34 cellular contexts compared by ENCODE assay signal in the genomic region with DNA sequence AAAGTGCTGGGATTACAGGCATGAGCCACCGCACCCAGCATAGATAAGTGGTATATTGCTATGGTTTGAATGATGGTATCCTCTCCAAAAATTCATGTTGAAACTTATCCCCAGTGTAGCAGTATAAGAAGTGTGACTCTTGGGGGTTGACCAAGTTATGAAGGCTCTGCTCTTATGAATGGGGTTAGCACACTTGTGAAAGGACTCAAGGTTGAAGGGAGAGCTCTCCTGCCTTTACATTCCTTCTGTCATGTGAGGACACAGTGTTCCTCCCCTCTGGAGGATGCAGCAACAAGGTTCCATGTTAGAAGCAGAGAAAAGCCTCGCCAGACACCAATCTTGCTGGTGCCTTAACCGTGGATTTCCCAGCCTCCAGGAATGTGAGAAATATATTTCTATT.
"Had no signal": no experiment of that assay in that cellular context is flagged by ENCODE, and none has a peak within 500 bp of the region (broad histone marks: within the 10 kb centered on the region; RNA-seq: fewer than 3 reads in every experiment).

No MANE protein-coding gene starts in this region.

- DNase-seq: activated CD4-positive, alpha-beta T cell treated with anti-CD3 and anti-CD28 coated beads for 36 hours; activated CD4-positive, CD25-positive, alpha-beta regulatory T cell; activated CD8-positive, alpha-beta memory T cell treated with anti-CD3 and anti-CD28 coated beads, Interleukin-2, amount 10 ng/mL, durations not matched to agents 7 days and 5 days; activated CD8-positive, alpha-beta T cell treated with anti-CD3 and anti-CD28 coated beads, Interleukin-2, amount 10 ng/mL, durations not matched to agents 7 days and 5 days; activated effector memory CD4-positive, alpha-beta T cell treated with anti-CD3 and anti-CD28 coated beads, Interleukin-2, amount 50 U/mL, for 16 hours; activated naive CD4-positive, alpha-beta T cell treated with anti-CD3 and anti-CD28 coated beads for 36 hours; activated naive CD8-positive, alpha-beta T cell treated with anti-CD3 and anti-CD28 coated beads for 36 hours; adrenal gland; aorta; body of pancreas; cortex of kidney; effector memory CD8-positive, alpha-beta T cell; erythroblast; foreskin fibroblast; heart right ventricle; left lung; lower lobe of right lung; mesendoderm; ovary; retina; sigmoid colon; small intestine; stimulated activated CD4-positive, alpha-beta T cell treated with anti-CD3 and anti-CD28 coated beads, Interleukin-1b, Interleukin-23, amount 100 ng/mL, for 48 hours; stimulated activated CD4-positive, alpha-beta T cell treated with anti-CD3 and anti-CD28 coated beads, Interleukin-4, amount 100 ng/mL, for 4 hours; stimulated activated CD8-positive, alpha-beta memory T cell treated with anti-CD3 and anti-CD28 coated beads, Interleukin-4, amount 100 ng/mL, for 48 hours; stimulated activated naive B cell treated with anti-CD40 and anti-IgM and Interleukin-4, amounts not matched to agents 10 μg/mL and 1 μg/mL and 100 μg/mL, for 72 hours; stomach; T-helper 1 cell; thyroid gland had no signal

- H3K27me3 Mint-ChIP-seq: activated CD4-positive, alpha-beta T cell treated with anti-CD3 and anti-CD28 coated beads for 36 hours; activated CD8-positive, alpha-beta memory T cell treated with anti-CD3 and anti-CD28 coated beads, Interleukin-2, amount 10 ng/mL, durations not matched to agents 7 days and 5 days; activated naive CD8-positive, alpha-beta T cell treated with anti-CD3 and anti-CD28 coated beads for 36 hours; effector memory CD8-positive, alpha-beta T cell; progenitor cell of endocrine pancreas; stimulated activated naive B cell treated with anti-CD40 and anti-IgM and Interleukin-4, amounts not matched to agents 10 μg/mL and 1 μg/mL and 100 μg/mL, for 72 hours had no signal

- ATAC-seq: activated CD4-positive, alpha-beta T cell treated with anti-CD3 and anti-CD28 coated beads for 36 hours; activated CD8-positive, alpha-beta memory T cell treated with anti-CD3 and anti-CD28 coated beads, Interleukin-2, amount 10 ng/mL, durations not matched to agents 7 days and 5 days; activated CD8-positive, alpha-beta T cell treated with anti-CD3 and anti-CD28 coated beads, Interleukin-2, amount 10 ng/mL, durations not matched to agents 7 days and 5 days; body of pancreas; effector memory CD8-positive, alpha-beta T cell; heart right ventricle; left lung; lower lobe of right lung; stimulated activated naive B cell treated with anti-CD40 and anti-IgM and Interleukin-4, amounts not matched to agents 10 μg/mL and 1 μg/mL and 100 μg/mL, for 72 hours had no signal

- H3K4me3 Mint-ChIP-seq: activated CD4-positive, alpha-beta T cell treated with anti-CD3 and anti-CD28 coated beads for 36 hours; activated CD8-positive, alpha-beta memory T cell treated with anti-CD3 and anti-CD28 coated beads, Interleukin-2, amount 10 ng/mL, durations not matched to agents 7 days and 5 days; activated CD8-positive, alpha-beta T cell treated with anti-CD3 and anti-CD28 coated beads, Interleukin-2, amount 10 ng/mL, durations not matched to agents 7 days and 5 days; activated naive CD4-positive, alpha-beta T cell treated with anti-CD3 and anti-CD28 coated beads for 36 hours; activated naive CD8-positive, alpha-beta T cell treated with anti-CD3 and anti-CD28 coated beads for 36 hours; effector memory CD8-positive, alpha-beta T cell; nephron; stimulated activated naive B cell treated with anti-CD40 and anti-IgM and Interleukin-4, amounts not matched to agents 10 μg/mL and 1 μg/mL and 100 μg/mL, for 72 hours; T-helper 2 cell treated with Interferon-gamma antibody and Interleukin-4, amounts not matched to agents 5 μg/mL and 100 μg/mL, for 36 hours had no signal

- H3K4me3 ChIP-seq: adrenal gland, body of pancreas, cardiac muscle cell, heart right ventricle, left lung, lower lobe of right lung, ovary, sigmoid colon, stomach, thyroid gland had no signal

- H3K27ac ChIP-seq: adrenal gland, body of pancreas, cardiac muscle cell, heart right ventricle, left lung, lower lobe of right lung, ovary, sigmoid colon, stomach, thyroid gland had no signal

- H3K9me3 ChIP-seq: adrenal gland, body of pancreas, heart right ventricle, left lung, lower lobe of right lung, neutrophil, ovary, sigmoid colon, stomach, thyroid gland had no signal

- H3K27ac Mint-ChIP-seq: activated CD4-positive, alpha-beta T cell treated with anti-CD3 and anti-CD28 coated beads for 36 hours; activated CD8-positive, alpha-beta memory T cell treated with anti-CD3 and anti-CD28 coated beads, Interleukin-2, amount 10 ng/mL, durations not matched to agents 7 days and 5 days; activated CD8-positive, alpha-beta T cell treated with anti-CD3 and anti-CD28 coated beads, Interleukin-2, amount 10 ng/mL, durations not matched to agents 7 days and 5 days; activated naive CD4-positive, alpha-beta T cell treated with anti-CD3 and anti-CD28 coated beads for 36 hours; activated naive CD8-positive, alpha-beta T cell treated with anti-CD3 and anti-CD28 coated beads for 36 hours; effector memory CD8-positive, alpha-beta T cell; nephron; progenitor cell of endocrine pancreas; stimulated activated naive B cell treated with anti-CD40 and anti-IgM and Interleukin-4, amounts not matched to agents 10 μg/mL and 1 μg/mL and 100 μg/mL, for 72 hours; T-helper 2 cell treated with Interferon-gamma antibody and Interleukin-4, amounts not matched to agents 5 μg/mL and 100 μg/mL, for 36 hours had no signal

- H3K9me3 Mint-ChIP-seq: activated naive CD4-positive, alpha-beta T cell treated with anti-CD3 and anti-CD28 coated beads for 36 hours; activated naive CD8-positive, alpha-beta T cell treated with anti-CD3 and anti-CD28 coated beads for 36 hours; effector memory CD8-positive, alpha-beta T cell; nephron; T-helper 2 cell treated with Interferon-gamma antibody and Interleukin-4, amounts not matched to agents 5 μg/mL and 100 μg/mL, for 36 hours had no signal

- H3K4me1 ChIP-seq: adrenal gland, left lung, sigmoid colon had no signal

- H3K36me3 ChIP-seq: adrenal gland, cardiac muscle cell, heart right ventricle, left lung, lower lobe of right lung, ovary, sigmoid colon, thyroid gland had no signal

- H3K27me3 ChIP-seq: adrenal gland, body of pancreas, cardiac muscle cell, heart right ventricle, left lung, neutrophil, ovary, sigmoid colon, stomach, thyroid gland had no signal
